In the genomic region with DNA sequence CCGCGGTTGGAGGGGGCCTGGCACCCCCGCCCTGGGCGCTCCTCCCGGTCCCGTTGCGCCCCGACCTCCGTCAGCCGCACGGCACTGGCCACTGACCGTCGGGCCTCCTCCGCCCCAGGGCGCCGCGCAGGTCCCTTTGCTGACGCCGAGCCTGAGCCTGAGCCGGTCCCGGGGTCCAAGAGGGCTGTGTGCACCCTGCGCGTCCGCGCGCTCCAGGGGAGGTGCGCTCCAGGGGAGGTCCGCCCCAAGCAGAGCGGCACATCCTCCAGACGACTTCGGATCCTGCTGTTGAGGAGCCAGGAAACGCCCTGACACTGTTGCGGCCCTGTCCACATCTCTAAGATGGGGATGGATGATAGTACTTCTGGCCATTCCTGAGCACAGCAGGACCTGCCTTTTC, we compare ENCODE assay signal across 8 cellular contexts. TPM values are rescaled to one million over a fixed set of nuclear protein-coding genes. Genes with fewer than 3 reads are reported as not detected.
DNase-seq lines count a peak whose midpoint lies in the region; ATAC-seq, FAIRE-seq and TF ChIP-seq lines count a peak whose summit lies in the region.
"Not testable (repeated sequence)": the region's sequence is repeated elsewhere in the genome, so short reads cannot be mapped to it uniquely, and the experiment has no call there.

No MANE protein-coding gene starts in this region.

- WGBS in GM12878 (ENCODE audit: insufficient coverage, insufficient replicate concordance, low lambda C conversion rate, missing lambda C conversion rate), result no CpG with 5 or more reads among the region's 33 CpGs

- DNase-seq in CD4-positive, alpha-beta T cell; Panc1 (ENCODE audit: low read depth, low spot score); activated CD8-positive, alpha-beta T cell treated with anti-CD3 and anti-CD28 coated beads, Interleukin-2, amount 10 ng/mL, durations not matched to agents 7 days and 5 days; GM12878 (ENCODE audit: low read depth, low spot score); Right ventricle myocardium inferior (ENCODE audit: missing footprints); left lobe of liver (ENCODE audit: low spot score); naive B cell; stimulated activated naive B cell treated with anti-CD40 and anti-IgM and Interleukin-4, amounts not matched to agents 10 μg/mL and 1 μg/mL and 100 μg/mL, for 72 hours: not testable (repeated sequence)

- TF ChIP-seq EP300 in GM12878 (IDR thresholded peaks at IDR 0.05; ENCODE audit: borderline replicate concordance in 1 of 2, control insufficient read depth in 1 of 2, low read depth in 2 of 2, low read length in 2 of 2), result not testable (repeated sequence)

- H2AFZ ChIP-seq in GM12878 (ENCODE audit: control insufficient read depth, low read depth, low read length), result not testable (repeated sequence)

- H3K9me3 Mint-ChIP-seq in CD4-positive, alpha-beta T cell; activated CD8-positive, alpha-beta T cell treated with anti-CD3 and anti-CD28 coated beads, Interleukin-2, amount 10 ng/mL, durations not matched to agents 7 days and 5 days (ENCODE audit: insufficient read depth); naive B cell; stimulated activated naive B cell treated with anti-CD40 and anti-IgM and Interleukin-4, amounts not matched to agents 10 μg/mL and 1 μg/mL and 100 μg/mL, for 72 hours: not testable (repeated sequence)

- H3K9me3 ChIP-seq in CD4-positive, alpha-beta T cell (ENCODE audit: control insufficient read depth, low read length); Panc1 (ENCODE audit: control insufficient read depth, insufficient read depth, low read depth, low read length); GM12878 (replicated peaks; ENCODE audit: control insufficient read depth, insufficient read depth, low read length): not testable (repeated sequence)

- H3K4me3 Mint-ChIP-seq in CD4-positive, alpha-beta T cell; activated CD8-positive, alpha-beta T cell treated with anti-CD3 and anti-CD28 coated beads, Interleukin-2, amount 10 ng/mL, durations not matched to agents 7 days and 5 days; naive B cell; stimulated activated naive B cell treated with anti-CD40 and anti-IgM and Interleukin-4, amounts not matched to agents 10 μg/mL and 1 μg/mL and 100 μg/mL, for 72 hours: not testable (repeated sequence)

- CTCF ChIA-PET in CD4-positive, alpha-beta T cell (lab: Charles Lee); Panc1 (lab: Charles Lee); activated CD8-positive, alpha-beta T cell treated with anti-CD3 and anti-CD28 coated beads, Interleukin-2, amount 10 ng/mL, durations not matched to agents 7 days and 5 days (lab: Charles Lee); GM12878 (lab: Yijun Ruan, JAX): not testable (repeated sequence)

- not testable (repeated sequence) for H4K20me1 ChIP-seq in GM12878 (ENCODE audit: control insufficient read depth, insufficient read depth)

- in situ Hi-C loops in Panc1 (cut with HindIII; ENCODE audit: low pct_unique_long_range_greater_than_20kb, low sequenced_read_pairs); GM12878 (cut with MboI): not testable (repeated sequence)

- TF ChIP-seq RAD21 in GM12878 (IDR thresholded peaks at IDR 0.05; ENCODE audit: insufficient read depth, low read depth, low read length), result not testable (repeated sequence)

- not testable (repeated sequence) for H3K27ac Mint-ChIP-seq in CD4-positive, alpha-beta T cell; activated CD8-positive, alpha-beta T cell treated with anti-CD3 and anti-CD28 coated beads, Interleukin-2, amount 10 ng/mL, durations not matched to agents 7 days and 5 days; naive B cell; stimulated activated naive B cell treated with anti-CD40 and anti-IgM and Interleukin-4, amounts not matched to agents 10 μg/mL and 1 μg/mL and 100 μg/mL, for 72 hours

- intact Hi-C loops in CD4-positive, alpha-beta T cell (cut with DNase I, micrococcal nuclease); Panc1 (cut with micrococcal nuclease; ENCODE audit: unreplicated experiment); GM12878 (cut with micrococcal nuclease; ENCODE audit: unreplicated experiment); Right ventricle myocardium inferior (cut with DNase I): not testable (repeated sequence)

- BruUV-seq in Panc1 (replicated peaks; lab: Mats Ljungman, UMichigan); GM12878 (replicated peaks; lab: Mats Ljungman, UMichigan): not testable (repeated sequence)

- RAD21 ChIA-PET in GM12878 (lab: Charles Lee; ENCODE audit: unreplicated experiment), result not testable (repeated sequence)

- H3K27me3 Mint-ChIP-seq in CD4-positive, alpha-beta T cell; activated CD8-positive, alpha-beta T cell treated with anti-CD3 and anti-CD28 coated beads, Interleukin-2, amount 10 ng/mL, durations not matched to agents 7 days and 5 days (ENCODE audit: low read depth); naive B cell; stimulated activated naive B cell treated with anti-CD40 and anti-IgM and Interleukin-4, amounts not matched to agents 10 μg/mL and 1 μg/mL and 100 μg/mL, for 72 hours: not testable (repeated sequence)

- H3K36me3 Mint-ChIP-seq in CD4-positive, alpha-beta T cell (ENCODE audit: low read depth); activated CD8-positive, alpha-beta T cell treated with anti-CD3 and anti-CD28 coated beads, Interleukin-2, amount 10 ng/mL, durations not matched to agents 7 days and 5 days (ENCODE audit: low read depth); naive B cell; stimulated activated naive B cell treated with anti-CD40 and anti-IgM and Interleukin-4, amounts not matched to agents 10 μg/mL and 1 μg/mL and 100 μg/mL, for 72 hours: not testable (repeated sequence)

- peak; percentile 52 for ATAC-seq in CD4-positive, alpha-beta T cell (ENCODE audit: poor library complexity)
- peak; percentile 59 for ATAC-seq in Panc1
- peak; percentile 53 for ATAC-seq in activated CD8-positive, alpha-beta T cell treated with anti-CD3 and anti-CD28 coated beads, Interleukin-2, amount 10 ng/mL, durations not matched to agents 7 days and 5 days
- ATAC-seq in GM12878, result peak; percentile 46
- peak; percentile 4 for ATAC-seq in Right ventricle myocardium inferior
- ATAC-seq in left lobe of liver, result peak; percentile 14
- ATAC-seq in naive B cell (ENCODE audit: low read depth in 2 of 2), result peak; percentile 29 to 38
- peak; percentile 44 to 47 for ATAC-seq in stimulated activated naive B cell treated with anti-CD40 and anti-IgM and Interleukin-4, amounts not matched to agents 10 μg/mL and 1 μg/mL and 100 μg/mL, for 72 hours (replicated peaks)

- not testable (repeated sequence) for H3K4me3 ChIP-seq in Panc1 (ENCODE audit: low read depth in 2 of 2, low read length in 2 of 2); GM12878

- SMC1A ChIA-PET in GM12878 (lab: Charles Lee; ENCODE audit: uncharacterized antibody, unreplicated experiment), result not testable (repeated sequence)

- TF ChIP-seq CTCF in CD4-positive, alpha-beta T cell (IDR thresholded peaks at IDR 0.05); Panc1 (IDR thresholded peaks at IDR 0.05); GM12878 (IDR thresholded peaks at IDR 0.05 in 2 of 3, conservative IDR thresholded peaks at IDR 0.05 in 1 of 3; ENCODE audit: control insufficient read depth in 2 of 3, extremely low read depth in 1 of 3, insufficient read depth in 1 of 3, low read depth in 3 of 3, low read length in 3 of 3): not testable (repeated sequence)

- not testable (repeated sequence) for FAIRE-seq in GM12878 (lab: Jason Lieb, UNC)

- not testable (repeated sequence) for H3K79me2 ChIP-seq in GM12878 (ENCODE audit: control insufficient read depth, insufficient read depth, low read length)

- H3K36me3 ChIP-seq in Panc1 (ENCODE audit: control insufficient read depth, insufficient read depth, low read length); GM12878 (ENCODE audit: control insufficient read depth in 2 of 2, insufficient read depth in 2 of 2, low read length in 1 of 2): not testable (repeated sequence)

- not testable (repeated sequence) for TF ChIP-seq POLR2A in GM12878 (IDR thresholded peaks at IDR 0.05; ENCODE audit: low read depth, low read length)

- H3K4me1 ChIP-seq in Panc1 (ENCODE audit: control insufficient read depth, insufficient read depth, low read length); GM12878 (ENCODE audit: control insufficient read depth, insufficient read depth, low read length): not testable (repeated sequence)

- POLR2A ChIA-PET in CD4-positive, alpha-beta T cell (lab: Charles Lee); Panc1 (lab: Charles Lee); activated CD8-positive, alpha-beta T cell treated with anti-CD3 and anti-CD28 coated beads, Interleukin-2, amount 10 ng/mL, durations not matched to agents 7 days and 5 days (lab: Charles Lee); GM12878 (lab: Charles Lee): not testable (repeated sequence)

- not testable (repeated sequence) for H3K27ac ChIP-seq in CD4-positive, alpha-beta T cell (ENCODE audit: low read depth, low read length); Panc1 (ENCODE audit: low read length); GM12878 (ENCODE audit: control insufficient read depth, insufficient read depth)

- H3K4me2 ChIP-seq in GM12878 (ENCODE audit: control insufficient read depth, insufficient read depth), result not testable (repeated sequence)

- H3K9ac ChIP-seq in GM12878 (ENCODE audit: control insufficient read depth, insufficient read depth, low read length), result not testable (repeated sequence)

- not testable (repeated sequence) for H3K27me3 ChIP-seq in CD4-positive, alpha-beta T cell (ENCODE audit: control insufficient read depth, insufficient read depth, low read length); Panc1 (ENCODE audit: control insufficient read depth, insufficient read depth, low read length); GM12878 (replicated peaks in 1 of 2; ENCODE audit: control insufficient read depth in 2 of 2, insufficient read depth in 2 of 2, low read length in 1 of 2)

- not testable (repeated sequence) for H3K4me1 Mint-ChIP-seq in CD4-positive, alpha-beta T cell (ENCODE audit: low read depth); activated CD8-positive, alpha-beta T cell treated with anti-CD3 and anti-CD28 coated beads, Interleukin-2, amount 10 ng/mL, durations not matched to agents 7 days and 5 days (ENCODE audit: low read depth); naive B cell; stimulated activated naive B cell treated with anti-CD40 and anti-IgM and Interleukin-4, amounts not matched to agents 10 μg/mL and 1 μg/mL and 100 μg/mL, for 72 hours

RNA-seq across cellular contexts. Expression of a gene that starts 7.2 kb away (rescaled TPM):
- total RNA-seq in CD4-positive, alpha-beta T cell, result 1 to 10 TPM in 1 of 2 experiments, under 1 TPM in 1; 0.59 to 1.1 TPM
- 1.2 TPM for total RNA-seq in Panc1 (2021; ENCODE audit: unreplicated experiment)
- polyA plus RNA-seq in Panc1 (2012; ENCODE audit: insufficient read length), result 6.9 TPM
- total RNA-seq in activated CD8-positive, alpha-beta T cell treated with anti-CD3 and anti-CD28 coated beads, Interleukin-2, amount 10 ng/mL, durations not matched to agents 7 days and 5 days, result 1 to 10 TPM; 4.3 to 5.9 TPM
- 0.96 and 1.1 TPM in 2 replicates for total RNA-seq in GM12878 (2013; cell fraction: nucleolus; rRNA removed)
- total RNA-seq in GM12878 (2014; rRNA removed), result not detected in 2 replicates
- 0.28 and 0.72 TPM in 2 replicates for total RNA-seq in GM12878 (2014; rRNA removed; fragmentation: Illumina TruSeq; extraction: Trizol)
- 0.35 and 1.3 TPM in 2 replicates for total RNA-seq in GM12878 (2021)
- polyA plus RNA-seq in GM12878 (2011; ENCODE audit: low read depth), result 0.85 TPM
- polyA plus RNA-seq in GM12878 (2011; rRNA removed), result 0.16 and 0.22 TPM in 2 replicates
- polyA plus RNA-seq in GM12878 (2011; cell fraction: cytosol; rRNA removed), result 0.09 and 0.33 TPM in 2 replicates
- 2.5 and 3.9 TPM in 2 replicates for polyA plus RNA-seq in GM12878 (2011; cell fraction: nucleus; rRNA removed)
- 0.42 and 0.46 TPM in 2 replicates for polyA plus RNA-seq in GM12878 (2012)
- 0.63 TPM in 1 of 2 replicates, not detected in the other for polyA plus RNA-seq in GM12878 (2014; fragmentation: Illumina TruSeq; extraction: Trizol)
- under 1 TPM; 0.13 to 0.23 TPM for polyA plus RNA-seq in GM12878 (2014; fragmentation: Nextera tagmentation; extraction: Ambion mirVana)
- 0.72 TPM in 1 of 2 replicates, not detected in the other for polyA plus RNA-seq in GM12878 (2014; rRNA removed)
- under 1 TPM in 1 of 2 experiments, not detected in 1; 0.29 TPM for polyA plus RNA-seq in GM12878 (2016; fragmentation: Nextera tagmentation; extraction: Ambion mirVana)
- polyA minus RNA-seq in GM12878 (2011; rRNA and poly(A)+ RNA removed), result 0.46 TPM in 1 of 2 replicates, not detected in the other
- not detected in 2 replicates for polyA minus RNA-seq in GM12878 (2011; cell fraction: cytosol; rRNA and poly(A)+ RNA removed)
- polyA minus RNA-seq in GM12878 (2011; cell fraction: nucleus; rRNA and poly(A)+ RNA removed), result 0.85 and 3.2 TPM in 2 replicates
- 3.4 TPM for total RNA-seq in Right ventricle myocardium inferior
- total RNA-seq in left lobe of liver, result 8.3 TPM
- polyA plus RNA-seq in naive B cell (ENCODE audit: low read depth in 6 of 6), result 1 to 10 TPM in 2 of 6 donors, under 1 TPM in 1, not detected in 3; 0.78 to 2.1 (median 1.9) TPM

RNA-seq across cellular contexts. Expression of a gene that starts 12.6 kb away (rescaled TPM):
- total RNA-seq in CD4-positive, alpha-beta T cell, result 10 to 100 TPM; 18.8 to 21.2 TPM
- total RNA-seq in Panc1 (2021; ENCODE audit: unreplicated experiment) (48.3 TPM), GM12878 (2014; rRNA removed) (11.2 and 14.7 TPM in 2 replicates), GM12878 (2014; rRNA removed; fragmentation: Illumina TruSeq; extraction: Trizol) (15.9 and 19.6 TPM in 2 replicates), GM12878 (2021) (2.8 and 34.0 TPM in 2 replicates), Right ventricle myocardium inferior (17.7 TPM), left lobe of liver (12.4 TPM)
- 31.0 TPM for polyA plus RNA-seq in Panc1 (2012; ENCODE audit: insufficient read length)
- 10 to 100 TPM; 49.2 to 68.4 TPM for total RNA-seq in activated CD8-positive, alpha-beta T cell treated with anti-CD3 and anti-CD28 coated beads, Interleukin-2, amount 10 ng/mL, durations not matched to agents 7 days and 5 days
- 12.0 and 15.8 TPM in 2 replicates for total RNA-seq in GM12878 (2013; cell fraction: nucleolus; rRNA removed)
- polyA plus RNA-seq in GM12878 (2011; ENCODE audit: low read depth), result 3.1 TPM
- polyA plus RNA-seq in GM12878 (2011; rRNA removed) (1.7 and 14.4 TPM in 2 replicates), GM12878 (2014; fragmentation: Illumina TruSeq; extraction: Trizol) (4.0 and 6.9 TPM in 2 replicates), GM12878 (2014; fragmentation: Nextera tagmentation; extraction: Ambion mirVana) (1 to 10 TPM; 1.6 to 5.5 TPM), GM12878 (2014; rRNA removed) (14.1 and 24.1 TPM in 2 replicates), GM12878 (2016; fragmentation: Nextera tagmentation; extraction: Ambion mirVana) (10 to 100 TPM in 1 of 2 experiments, 1 to 10 TPM in 1; 6.0 to 20.3 TPM), naive B cell (ENCODE audit: low read depth in 6 of 6) (10 to 100 TPM in 4 of 6 donors, 1 to 10 TPM in 2; 8.7 to 16.0 (median 12.4) TPM)
- 14.1 and 24.5 TPM in 2 replicates for polyA plus RNA-seq in GM12878 (2011; cell fraction: cytosol; rRNA removed)
- 40.8 and 53.1 TPM in 2 replicates for polyA plus RNA-seq in GM12878 (2011; cell fraction: nucleus; rRNA removed)
- polyA plus RNA-seq in GM12878 (2012), result 0.38 and 0.74 TPM in 2 replicates
- 4.2 and 5.3 TPM in 2 replicates for polyA minus RNA-seq in GM12878 (2011; rRNA and poly(A)+ RNA removed)
- 11.4 and 11.5 TPM in 2 replicates for polyA minus RNA-seq in GM12878 (2011; cell fraction: cytosol; rRNA and poly(A)+ RNA removed)
- 4.8 and 10.5 TPM in 2 replicates for polyA minus RNA-seq in GM12878 (2011; cell fraction: nucleus; rRNA and poly(A)+ RNA removed)

RNA-seq across cellular contexts. Expression of a gene that starts 12.8 kb away (rescaled TPM):
- 1 to 10 TPM; 6.2 to 8.9 TPM for total RNA-seq in CD4-positive, alpha-beta T cell
- total RNA-seq in Panc1 (2021; ENCODE audit: unreplicated experiment), result 8.5 TPM
- polyA plus RNA-seq in Panc1 (2012; ENCODE audit: insufficient read length), result 12.5 TPM
- total RNA-seq in activated CD8-positive, alpha-beta T cell treated with anti-CD3 and anti-CD28 coated beads, Interleukin-2, amount 10 ng/mL, durations not matched to agents 7 days and 5 days, result 10 to 100 TPM; 10.9 to 12.9 TPM
- 65.2 and 70.1 TPM in 2 replicates for total RNA-seq in GM12878 (2013; cell fraction: nucleolus; rRNA removed)
- 56.1 and 58.3 TPM in 2 replicates for total RNA-seq in GM12878 (2014; rRNA removed)
- 12.7 and 14.1 TPM in 2 replicates for total RNA-seq in GM12878 (2014; rRNA removed; fragmentation: Illumina TruSeq; extraction: Trizol)
- total RNA-seq in GM12878 (2021), result 3.4 and 5.5 TPM in 2 replicates
- polyA plus RNA-seq in GM12878 (2011; ENCODE audit: low read depth), result 2.5 TPM
- polyA plus RNA-seq in GM12878 (2011; rRNA removed), result 12.8 and 15.9 TPM in 2 replicates
- polyA plus RNA-seq in GM12878 (2011; cell fraction: cytosol; rRNA removed), result 35.6 and 49.2 TPM in 2 replicates
- polyA plus RNA-seq in GM12878 (2011; cell fraction: nucleus; rRNA removed), result 12.7 and 18.0 TPM in 2 replicates
- 15.3 and 21.7 TPM in 2 replicates for polyA plus RNA-seq in GM12878 (2012)
- 8.0 and 9.8 TPM in 2 replicates for polyA plus RNA-seq in GM12878 (2014; fragmentation: Illumina TruSeq; extraction: Trizol)
- 10 to 100 TPM; 19.6 to 22.8 TPM for polyA plus RNA-seq in GM12878 (2014; fragmentation: Nextera tagmentation; extraction: Ambion mirVana)
- 56.7 and 75.2 TPM in 2 replicates for polyA plus RNA-seq in GM12878 (2014; rRNA removed)
- polyA plus RNA-seq in GM12878 (2016; fragmentation: Nextera tagmentation; extraction: Ambion mirVana), result 10 to 100 TPM; 19.0 to 19.3 TPM
- polyA minus RNA-seq in GM12878 (2011; rRNA and poly(A)+ RNA removed), result 7.2 and 11.7 TPM in 2 replicates
- polyA minus RNA-seq in GM12878 (2011; cell fraction: cytosol; rRNA and poly(A)+ RNA removed), result 1.9 and 3.1 TPM in 2 replicates
- polyA minus RNA-seq in GM12878 (2011; cell fraction: nucleus; rRNA and poly(A)+ RNA removed), result 6.5 and 12.2 TPM in 2 replicates
- 2.1 TPM for total RNA-seq in Right ventricle myocardium inferior
- total RNA-seq in left lobe of liver, result 2.4 TPM
- 10 to 100 TPM; 17.3 to 35.5 (median 27.3) TPM for polyA plus RNA-seq in naive B cell (ENCODE audit: low read depth in 6 of 6)

RNA-seq across cellular contexts. Expression of a gene that starts 39.3 kb away (rescaled TPM):
- 10 to 100 TPM; 83.2 to 86.4 TPM for total RNA-seq in CD4-positive, alpha-beta T cell
- 55.3 TPM for total RNA-seq in Panc1 (2021; ENCODE audit: unreplicated experiment)
- polyA plus RNA-seq in Panc1 (2012; ENCODE audit: insufficient read length), result 46.9 TPM
- total RNA-seq in activated CD8-positive, alpha-beta T cell treated with anti-CD3 and anti-CD28 coated beads, Interleukin-2, amount 10 ng/mL, durations not matched to agents 7 days and 5 days, result 10 to 100 TPM; 80.9 to 87.4 TPM
- 485 and 544 TPM in 2 replicates for total RNA-seq in GM12878 (2013; cell fraction: nucleolus; rRNA removed)
- total RNA-seq in GM12878 (2014; rRNA removed), result 5.8 and 9.0 TPM in 2 replicates
- 14.6 and 21.0 TPM in 2 replicates for total RNA-seq in GM12878 (2014; rRNA removed; fragmentation: Illumina TruSeq; extraction: Trizol)
- total RNA-seq in GM12878 (2021), result 26.4 and 32.4 TPM in 2 replicates
- polyA plus RNA-seq in GM12878 (2011; ENCODE audit: low read depth), result 26.6 TPM
- polyA plus RNA-seq in GM12878 (2011; rRNA removed), result 19.8 and 30.0 TPM in 2 replicates
- 12.2 and 14.9 TPM in 2 replicates for polyA plus RNA-seq in GM12878 (2011; cell fraction: cytosol; rRNA removed)
- 90.4 and 126 TPM in 2 replicates for polyA plus RNA-seq in GM12878 (2011; cell fraction: nucleus; rRNA removed)
- polyA plus RNA-seq in GM12878 (2012), result 35.4 and 44.7 TPM in 2 replicates
- polyA plus RNA-seq in GM12878 (2014; fragmentation: Illumina TruSeq; extraction: Trizol), result 36.5 and 52.5 TPM in 2 replicates
- polyA plus RNA-seq in GM12878 (2014; fragmentation: Nextera tagmentation; extraction: Ambion mirVana), result 1 to 10 TPM; 1.4 to 6.2 TPM
- polyA plus RNA-seq in GM12878 (2014; rRNA removed), result 28.7 and 41.3 TPM in 2 replicates
- 10 to 100 TPM; 23.4 to 24.2 TPM for polyA plus RNA-seq in GM12878 (2016; fragmentation: Nextera tagmentation; extraction: Ambion mirVana)
- polyA minus RNA-seq in GM12878 (2011; rRNA and poly(A)+ RNA removed), result 72.9 and 134 TPM in 2 replicates
- 12.5 and 19.2 TPM in 2 replicates for polyA minus RNA-seq in GM12878 (2011; cell fraction: cytosol; rRNA and poly(A)+ RNA removed)
- 55.5 and 101 TPM in 2 replicates for polyA minus RNA-seq in GM12878 (2011; cell fraction: nucleus; rRNA and poly(A)+ RNA removed)
- 15.0 TPM for total RNA-seq in Right ventricle myocardium inferior
- total RNA-seq in left lobe of liver, result 44.2 TPM
- polyA plus RNA-seq in naive B cell (ENCODE audit: low read depth in 6 of 6), result 10 to 100 TPM in 1 of 6 donors, 1 to 10 TPM in 3, not detected in 2; 1.7 to 16.2 (median 5.4) TPM

Comparison
In these comparisons a context has a peak if more than half of its experiments do, and no peak if none do; other contexts are left out.
1. ATAC-seq: peak in every context shown above with its lines; median percentile 59 in Panc1; 53 in activated CD8-positive, alpha-beta T cell treated with anti-CD3 and anti-CD28 coated beads, Interleukin-2, amount 10 ng/mL, durations not matched to agents 7 days and 5 days; 52 in CD4-positive, alpha-beta T cell; 46 in GM12878; 46 in stimulated activated naive B cell treated with anti-CD40 and anti-IgM and Interleukin-4, amounts not matched to agents 10 μg/mL and 1 μg/mL and 100 μg/mL, for 72 hours; 34 in naive B cell; 14 in left lobe of liver; 4 in Right ventricle myocardium inferior.